In the genomic region with DNA sequence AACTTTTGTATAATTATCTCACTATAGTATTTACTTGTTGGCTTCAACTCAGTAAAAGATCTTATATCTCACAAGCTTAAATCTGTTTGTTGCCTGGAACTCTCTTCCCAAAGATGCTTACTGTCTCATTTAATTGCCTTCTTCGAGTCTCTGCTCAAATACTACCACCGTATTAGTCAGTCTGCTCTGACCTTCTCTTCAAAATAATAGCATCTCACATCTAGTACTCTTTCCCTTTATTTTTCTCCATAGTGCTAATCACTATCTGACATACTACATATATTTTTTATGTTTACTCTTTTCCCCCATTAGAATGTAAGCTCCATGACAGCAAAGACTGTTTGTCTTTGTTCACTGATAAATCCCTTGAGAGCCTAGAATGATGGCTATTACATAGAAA, we compare ENCODE assay signal across 3 cellular contexts.
TF ChIP-seq lines count a peak whose summit lies in the region.

No MANE protein-coding gene starts in this region.

TF ChIP-seq in SK-N-SH treated with all-trans-retinoic acid at 6 μM for 48 hours, 23 proteins besides CTCF, POLR2A, EP300 and RAD21:
- TF ChIP-seq ZC3H10 (CRISPR knock-in tag; IDR thresholded peaks at IDR 0.05) (no peak), CSRNP3 (CRISPR knock-in tag; IDR thresholded peaks at IDR 0.05) (no peak), CSDC2 (CRISPR knock-in tag; IDR thresholded peaks at IDR 0.05) (no peak), ESRRG (CRISPR knock-in tag; IDR thresholded peaks at IDR 0.05) (no peak), ZFP30 (CRISPR knock-in tag; IDR thresholded peaks at IDR 0.05) (no peak)

TF ChIP-seq in SK-N-SH, 30 proteins besides CTCF, POLR2A, EP300 and RAD21:
- no peak for TF ChIP-seq MXI1 (IDR thresholded peaks at IDR 0.05; ENCODE audit: low read depth, low read length)
- no peak for TF ChIP-seq FOXJ3 (CRISPR knock-in tag; IDR thresholded peaks at IDR 0.05)
- TF ChIP-seq GABPA (IDR thresholded peaks at IDR 0.05; ENCODE audit: low read depth): no peak
- TF ChIP-seq TEAD4 (IDR thresholded peaks at IDR 0.05; ENCODE audit: borderline replicate concordance, insufficient read depth): no peak
- no peak for TF ChIP-seq POLR2AphosphoS5 (IDR thresholded peaks at IDR 0.05; ENCODE audit: low read depth, low read length)
- no peak for TF ChIP-seq SMC3 (IDR thresholded peaks at IDR 0.05; ENCODE audit: low read depth, low read length)
- TF ChIP-seq ELF1 (IDR thresholded peaks at IDR 0.05): no peak
- no peak for TF ChIP-seq NFIC (IDR thresholded peaks at IDR 0.05; ENCODE audit: borderline replicate concordance)
- no peak for TF ChIP-seq CHD2 (IDR thresholded peaks at IDR 0.05; ENCODE audit: low read length, partially characterized antibody)
- TF ChIP-seq SIN3A (IDR thresholded peaks at IDR 0.05; ENCODE audit: borderline replicate concordance, low read depth, low read length): no peak
- TF ChIP-seq, protein P1, sequence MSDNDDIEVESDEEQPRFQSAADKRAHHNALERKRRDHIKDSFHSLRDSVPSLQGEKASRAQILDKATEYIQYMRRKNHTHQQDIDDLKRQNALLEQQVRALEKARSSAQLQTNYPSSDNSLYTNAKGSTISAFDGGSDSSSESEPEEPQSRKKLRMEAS (IDR thresholded peaks at IDR 0.05; ENCODE audit: low read depth): no peak

TF ChIP-seq in K562, 482 proteins besides CTCF, POLR2A, EP300 and RAD21:
- TF ChIP-seq MYNN (IDR thresholded peaks at IDR 0.05): peak; percentile 90
- no peak for TF ChIP-seq MYNN (CRISPR knock-in tag; IDR thresholded peaks at IDR 0.05)
- no peak for TF ChIP-seq ZNF75A (CRISPR knock-in tag; IDR thresholded peaks at IDR 0.05)
